ENCODE assay signal across 5 cellular contexts in the genomic region with DNA sequence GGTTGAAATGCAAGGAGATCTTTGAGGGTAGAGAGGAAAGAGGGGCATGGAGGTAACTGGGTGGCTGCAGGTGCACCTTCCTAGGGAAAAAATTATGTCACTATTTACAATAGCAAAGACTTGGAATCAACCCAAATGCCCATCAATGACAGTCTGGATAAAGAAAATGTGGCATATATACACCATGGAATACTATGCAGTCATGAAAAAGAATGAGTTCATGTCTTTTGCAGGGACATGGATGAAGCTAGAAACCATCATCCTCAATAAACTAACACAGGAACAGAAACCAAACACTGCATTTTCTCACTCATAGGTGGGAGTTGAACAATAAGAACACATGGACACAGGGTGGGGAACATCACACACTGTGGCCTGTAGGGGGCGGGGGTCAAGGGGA.
DNase-seq lines count a peak whose midpoint lies in the region; ATAC-seq, FAIRE-seq and TF ChIP-seq lines count a peak whose summit lies in the region.
"Not testable (repeated sequence)": the region's sequence is repeated elsewhere in the genome, so short reads cannot be mapped to it uniquely, and the experiment has no call there.

No MANE protein-coding gene starts in this region.

- ATAC-seq in GM23338, K562: not testable (repeated sequence)

- H3K4ac ChIP-seq in H9 (ENCODE audit: low read depth, low read length), result not testable (repeated sequence)

- not testable (repeated sequence) for FAIRE-seq in K562 (lab: Jason Lieb, UNC)

- H3K27me3 ChIP-seq in GM23338 (ENCODE audit: insufficient read depth); H9 (ENCODE audit: insufficient read depth, low read length); K562 (ENCODE audit: control insufficient read depth in 2 of 2, insufficient read depth in 2 of 2, low read length in 2 of 2): not testable (repeated sequence)

- not testable (repeated sequence) for H3K14ac ChIP-seq in H9 (ENCODE audit: insufficient read depth, low read length)

- H4K8ac ChIP-seq in H9 (replicated peaks; ENCODE audit: insufficient read length, low read depth, low read length), result not testable (repeated sequence)

- not testable (repeated sequence) for H3T11ph ChIP-seq in H9 (ENCODE audit: low read length)

- intact Hi-C loops in K562 (cut with micrococcal nuclease), result not testable (repeated sequence)

- not testable (repeated sequence) for H3K9me2 ChIP-seq in GM23338 (ENCODE audit: insufficient read depth)

- DNase-seq in GM23338 (ENCODE audit: low spot score) (peak; percentile 6), NAMALWA (ENCODE audit: low spot score) (peak; percentile 7)
- DNase-seq in H9; K562 (ENCODE audit: extremely low read depth in 1 of 4, low spot score in 3 of 4): not testable (repeated sequence)

- H2AFZ ChIP-seq in GM23338; H9 (ENCODE audit: low read length); K562 (ENCODE audit: low read depth, low read length): not testable (repeated sequence)

- H3K23me2 ChIP-seq in H9 (ENCODE audit: insufficient read length, low read depth, low read length, poor library complexity, severe bottlenecking), result not testable (repeated sequence)

- not testable (repeated sequence) for H4K20me1 ChIP-seq in GM23338 (replicated peaks; ENCODE audit: insufficient read depth); H9 (ENCODE audit: control insufficient read depth, insufficient read depth, insufficient read length); K562 (replicated peaks; ENCODE audit: control insufficient read depth, insufficient read depth, low read length)

- H4K5ac ChIP-seq in H9 (ENCODE audit: insufficient read length, low read depth, low read length), result not testable (repeated sequence)

- not testable (repeated sequence) for H2BK120ac ChIP-seq in H9 (ENCODE audit: low read depth, low read length, poor library complexity, severe bottlenecking)

- not testable (repeated sequence) for H3K4me2 ChIP-seq in GM23338; H9 (ENCODE audit: insufficient read depth, insufficient read length, low read length); K562 (ENCODE audit: insufficient read depth, low read length)

- H3K36me3 Mint-ChIP-seq in GM23338 (ENCODE audit: low read depth), result peaks cover 16% of the 10 kb centered on the region
- peaks cover 5 to 26% (median 10%) of the 10 kb centered on the region in 3 experiments; a peak in 6 of 7 replicates for H3K36me3 Mint-ChIP-seq in H9 (ENCODE audit: insufficient read depth in 1 of 3, low read depth in 3 of 3)

- CTCF ChIA-PET in HEK293 (lab: Yijun Ruan, JAX); K562 (lab: Yijun Ruan, JAX; ENCODE audit: low intra/inter-chr PET ratio): not testable (repeated sequence)

- not testable (repeated sequence) for H3K9me3 ChIP-seq in H9 (ENCODE audit: control insufficient read depth, low read depth, low read length); HEK293 (ENCODE audit: control insufficient read depth, insufficient read depth, low read depth, low read length); K562 (replicated peaks; ENCODE audit: control insufficient read depth, insufficient read depth, low read depth, low read length)

- H2BK20ac ChIP-seq in H9 (ENCODE audit: low read depth, low read length, poor library complexity, severe bottlenecking), result not testable (repeated sequence)

- not testable (repeated sequence) for H3K36me3 ChIP-seq in GM23338 (ENCODE audit: insufficient read depth); HEK293 (ENCODE audit: control insufficient read depth in 2 of 2, insufficient read depth in 1 of 2, low read length in 2 of 2); K562 (ENCODE audit: control insufficient read depth, insufficient read depth, low read length)

- POLR2A ChIA-PET in HEK293 (lab: Yijun Ruan, JAX); K562 (lab: Yijun Ruan, JAX): not testable (repeated sequence)

- no CpG with 5 or more reads among the region's 1 CpG for WGBS in H9 (ENCODE audit: extremely low coverage, insufficient read length, low lambda C conversion rate)
- 0% methylated on average over 1 of the region's 1 CpG for WGBS in K562 (ENCODE audit: insufficient coverage, low coverage, missing lambda C conversion rate)

- not testable (repeated sequence) for H2BK12ac ChIP-seq in H9 (ENCODE audit: insufficient read length, low read depth, low read length)

- H3K9me3 Mint-ChIP-seq in GM23338 (peaks cover 42% of the 10 kb centered on the region), H9 (peaks cover 22 to 37% of the 10 kb centered on the region in 2 experiments)

- H3K27me3 Mint-ChIP-seq in GM23338 (ENCODE audit: insufficient read depth, low read depth, poor library complexity); H9 (ENCODE audit: low read depth): not testable (repeated sequence)

- not testable (repeated sequence) for H2BK5ac ChIP-seq in H9 (ENCODE audit: insufficient read length, low read length)

- not testable (repeated sequence) for H3K18ac ChIP-seq in H9 (ENCODE audit: insufficient read length, low read depth, low read length)

- not testable (repeated sequence) for TF ChIP-seq EP300 in K562 (IDR thresholded peaks at IDR 0.05; ENCODE audit: low read length)

- in situ Hi-C loops in K562 (cut with MboI), result not testable (repeated sequence)

- not testable (repeated sequence) for H3K9ac ChIP-seq in H9 (ENCODE audit: extremely low read depth, insufficient read length, low read length); K562 (ENCODE audit: insufficient read depth in 1 of 2, low read depth in 2 of 2, low read length in 2 of 2)

- not testable (repeated sequence) for H3K79me2 ChIP-seq in GM23338 (replicated peaks; ENCODE audit: insufficient read depth); H9 (ENCODE audit: insufficient read depth, low read length); K562 (ENCODE audit: control insufficient read depth, insufficient read depth, low read length)

- H3K56ac ChIP-seq in H9 (ENCODE audit: insufficient read length, low read depth, low read length), result not testable (repeated sequence)

- H3K27ac ChIP-seq in GM23338 (ENCODE audit: low read depth); H9 (ENCODE audit: insufficient read length, low read depth, low read length); HEK293 (ENCODE audit: extremely low read depth, low read depth, low read length); K562 (ENCODE audit: extremely low read depth, low read depth, low read length): not testable (repeated sequence)

- H3K4me3 ChIP-seq in GM23338; HEK293 (ENCODE audit: low read depth, low read length); K562: not testable (repeated sequence)

- H2BK15ac ChIP-seq in H9 (ENCODE audit: low read depth, low read length), result not testable (repeated sequence)

- not testable (repeated sequence) for H3K79me1 ChIP-seq in H9 (ENCODE audit: insufficient read depth, low read depth, low read length, poor library complexity, severe bottlenecking)

- H3K4me1 ChIP-seq in GM23338 (ENCODE audit: insufficient read depth); H9 (ENCODE audit: insufficient read depth, low read length); HEK293 (ENCODE audit: control insufficient read depth, insufficient read depth, low read length); K562 (replicated peaks in 1 of 2; ENCODE audit: control insufficient read depth in 2 of 2, insufficient read depth in 2 of 2, low read length in 2 of 2): not testable (repeated sequence)

- not testable (repeated sequence) for H3K27ac Mint-ChIP-seq in GM23338, H9

- H3K23ac ChIP-seq in H9 (ENCODE audit: insufficient read length, low read depth, low read length), result not testable (repeated sequence)

- not testable (repeated sequence) for BruUV-seq in K562 (replicated peaks; lab: Mats Ljungman, UMichigan)

- H2AK5ac ChIP-seq in H9 (ENCODE audit: insufficient read length, low read length), result not testable (repeated sequence)

- H3F3A ChIP-seq in GM23338 (replicated peaks; ENCODE audit: low read depth), result not testable (repeated sequence)

- H4K91ac ChIP-seq in H9 (ENCODE audit: insufficient read length, low read depth, low read length), result not testable (repeated sequence)

- TF ChIP-seq CTCF in GM23338 (conservative IDR thresholded peaks at IDR 0.05; ENCODE audit: low read depth in 2 of 2), result peak; percentile 25 to 26; a peak in 2 of 4 replicates
- peak; percentile 33; the same call in 2 of the 3 replicates for TF ChIP-seq CTCF in H9 (conservative IDR thresholded peaks at IDR 0.05)
- TF ChIP-seq CTCF in HEK293 (tag by site-specific recombination; IDR thresholded peaks at IDR 0.05); K562 (IDR thresholded peaks at IDR 0.05 in 2 of 3, conservative IDR thresholded peaks at IDR 0.05 in 1 of 3; ENCODE audit: insufficient read depth in 2 of 3, low read depth in 1 of 3, low read length in 3 of 3): not testable (repeated sequence)

- not testable (repeated sequence) for TF ChIP-seq POLR2A in K562 (conservative IDR thresholded peaks at IDR 0.05)

- not testable (repeated sequence) for H3K4me3 Mint-ChIP-seq in GM23338, H9

- H3K9me1 ChIP-seq in K562 (ENCODE audit: control insufficient read depth, insufficient read depth, low read length), result not testable (repeated sequence)

- H3K4me1 Mint-ChIP-seq in GM23338, H9: not testable (repeated sequence)

- TF ChIP-seq RAD21 in K562 (CRISPR knock-in tag; conservative IDR thresholded peaks at IDR 0.05 in 1 of 2, IDR thresholded peaks at IDR 0.05 in 1 of 2), result not testable (repeated sequence)

TF ChIP-seq in HEK293, 187 proteins besides CTCF, POLR2A, EP300 and RAD21:
- TF ChIP-seq ZNF146 (tag by site-specific recombination; IDR thresholded peaks at IDR 0.05), result peak; percentile 79

TF ChIP-seq in K562, 482 proteins besides CTCF, POLR2A, EP300 and RAD21:
- TF ChIP-seq RBM25 (IDR thresholded peaks at IDR 0.05; ENCODE audit: low read depth, low read length, severe bottlenecking), result peak; percentile 42
- TF ChIP-seq ZNF146 (CRISPR knock-in tag; IDR thresholded peaks at IDR 0.05; ENCODE audit: unreplicated experiment), result peak; percentile 74
